ENCODE assay signal across 16 cellular contexts in the genomic region with DNA sequence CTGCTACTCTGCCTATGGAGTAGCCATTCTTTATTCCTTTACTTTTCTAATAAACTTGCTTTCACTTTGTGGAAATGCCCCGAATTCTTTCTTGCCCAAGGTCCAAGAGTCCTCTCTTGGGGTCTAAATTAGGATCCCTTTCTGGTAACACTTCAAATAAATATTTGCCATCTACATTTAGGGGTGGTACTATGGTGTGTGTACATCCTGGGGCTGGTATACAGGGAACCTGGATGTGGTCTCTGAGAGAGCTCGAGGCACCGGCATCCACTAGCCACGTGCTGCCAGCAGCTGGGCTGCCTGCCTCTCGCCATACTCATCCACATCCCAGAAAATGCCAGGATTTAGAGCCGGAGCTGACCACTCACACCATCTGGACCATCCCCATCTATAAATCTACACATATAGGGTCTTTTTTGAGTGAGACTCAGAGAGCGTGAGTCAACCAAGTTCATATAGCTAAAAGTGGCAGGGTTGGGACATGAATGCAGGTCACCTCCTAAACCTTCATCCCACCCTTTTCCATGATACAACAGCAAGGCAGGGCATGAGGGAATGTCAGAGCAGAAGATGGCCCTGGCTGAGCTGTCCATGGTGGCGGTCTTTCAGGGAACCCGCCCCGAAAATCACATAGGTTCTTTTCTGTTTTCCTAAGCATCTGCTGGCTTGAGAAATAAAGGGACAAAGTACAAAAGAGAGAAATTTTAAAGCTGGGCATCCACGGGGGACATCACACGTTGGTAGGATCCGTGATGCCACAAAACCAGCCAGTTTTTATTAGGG.
DNase-seq lines count a peak whose midpoint lies in the region; TF ChIP-seq lines count a peak whose summit lies in the region.
"Had no signal": no experiment of that assay in that cellular context is flagged by ENCODE, and none has a peak within 500 bp of the region (broad histone marks: within the 10 kb centered on the region; RNA-seq: fewer than 3 reads in every experiment).

No MANE protein-coding gene starts in this region.

- peaks cover 33% of the 10 kb centered on the region for H3K4me1 ChIP-seq in ACC112 (ENCODE audit: control insufficient read depth, insufficient read depth, low read length, unreplicated experiment)
- H3K4me1 ChIP-seq in HEK293 (ENCODE audit: control insufficient read depth, insufficient read depth, low read length) = no peaks in the 10 kb centered on the region
- peaks cover 62% of the 10 kb centered on the region for H3K4me1 ChIP-seq in SJSA1 (replicated peaks)
- peaks cover 24% of the 10 kb centered on the region for H3K4me1 ChIP-seq in mesenchymal stem cell (ENCODE audit: control insufficient read depth, insufficient read depth, low read depth, low read length)

- no peak overlapping the region for H2BK15ac ChIP-seq in mesenchymal stem cell (ENCODE audit: low read depth, poor library complexity, severe bottlenecking)

- POLR2A ChIA-PET in HEK293 (lab: Yijun Ruan, JAX) = no interaction called here

- H3K23ac ChIP-seq in mesenchymal stem cell (ENCODE audit: low read length in 2 of 2) = no peak overlapping the region

- H3K36me3 ChIP-seq in ACC112 (ENCODE audit: insufficient read depth, low read length) = no peaks in the 10 kb centered on the region
- H3K36me3 ChIP-seq in HEK293 (ENCODE audit: control insufficient read depth in 2 of 2, insufficient read depth in 1 of 2, low read length in 2 of 2) = no peaks in the 10 kb centered on the region
- peaks cover 4% of the 10 kb centered on the region; the same call in 1 of the 2 replicates for H3K36me3 ChIP-seq in SJSA1
- no peaks in the 10 kb centered on the region for H3K36me3 ChIP-seq in mesenchymal stem cell (ENCODE audit: control insufficient read depth in 1 of 2, insufficient read depth in 2 of 2, low read depth in 1 of 2, low read length in 2 of 2)

- H3K4me2 ChIP-seq in mesenchymal stem cell (ENCODE audit: low read length, poor library complexity, severe bottlenecking) = no peak overlapping the region

- peak overlapping the region; percentile 43 for H4K91ac ChIP-seq in mesenchymal stem cell (ENCODE audit: low read length)

- H4K8ac ChIP-seq in mesenchymal stem cell (ENCODE audit: low read length) = no peak overlapping the region

- 96% methylated on average over 13 of the region's 13 CpGs for WGBS in mesenchymal stem cell

- CTCF ChIA-PET in HEK293 (lab: Yijun Ruan, JAX) = no interaction called here

- H3K9me3 ChIP-seq in HEK293 (ENCODE audit: control insufficient read depth, insufficient read depth, low read depth, low read length) (no peaks in the 10 kb centered on the region), SJSA1 (replicated peaks) (peaks cover 6% of the 10 kb centered on the region), mesenchymal stem cell (ENCODE audit: control insufficient read depth, low read length) (no peaks in the 10 kb centered on the region)

- H3K79me1 ChIP-seq in mesenchymal stem cell (replicated peaks; ENCODE audit: low read length, poor library complexity, severe bottlenecking) = no peaks in the 10 kb centered on the region

- peak overlapping the region; percentile 8 for H2AK5ac ChIP-seq in mesenchymal stem cell (ENCODE audit: low read length, severe bottlenecking)

- no peak overlapping the region for H3K14ac ChIP-seq in mesenchymal stem cell (ENCODE audit: low read length in 2 of 2)

- H3K27me3 ChIP-seq in ACC112 (ENCODE audit: insufficient read depth, low read length) = no peaks in the 10 kb centered on the region
- H3K27me3 ChIP-seq in SJSA1 (replicated peaks) = no peaks in the 10 kb centered on the region
- H3K27me3 ChIP-seq in mesenchymal stem cell (ENCODE audit: control insufficient read depth in 1 of 2, insufficient read depth in 1 of 2, low read length in 2 of 2) = peaks cover 0 to 2% of the 10 kb centered on the region in 2 experiments

- no peak overlapping the region for H3K9ac ChIP-seq in mesenchymal stem cell (ENCODE audit: low read length)

- H3K27ac ChIP-seq in ACC112 (ENCODE audit: low read depth, low read length) = peak overlapping the region; percentile 16; the same call in 1 of the 2 replicates
- H3K27ac ChIP-seq in HEK293 (ENCODE audit: extremely low read depth, low read depth, low read length) = no peak overlapping the region
- peak overlapping the region; percentile 52 for H3K27ac ChIP-seq in SJSA1
- H3K27ac ChIP-seq in mesenchymal stem cell (ENCODE audit: low read length, poor library complexity, severe bottlenecking) = no peak overlapping the region
- H3K27ac ChIP-seq: C4-2B had no signal

- no peak for TF ChIP-seq CTCF in HEK293 (tag by site-specific recombination; IDR thresholded peaks at IDR 0.05)

- peak overlapping the region; percentile 85 to 90 for H2BK12ac ChIP-seq in mesenchymal stem cell (ENCODE audit: low read length in 2 of 2)

- H2BK120ac ChIP-seq in mesenchymal stem cell (ENCODE audit: low read depth, low read length) = no peak overlapping the region

- H2AFZ ChIP-seq in ACC112 (ENCODE audit: low read length, unreplicated experiment) (no peak overlapping the region), mesenchymal stem cell (ENCODE audit: low read depth, low read length) (no peak overlapping the region)

- DNase-seq in SJSA1 (ENCODE audit: low read depth in 1 of 2, low spot score in 2 of 2) = no peak
- no peak for DNase-seq in mesenchymal stem cell
- no peak for DNase-seq in NCI-H1694 (lab: John Stamatoyannopoulos, UW)
- no peak for DNase-seq in NCI-H1930 (lab: John Stamatoyannopoulos, UW)
- no peak for DNase-seq in T1000 (lab: John Stamatoyannopoulos, UW)
- DNase-seq: DND-41, H7, KBM-7, NCI-H1105 treated with DMSO at 0.1 percent for 48 hours, NCI-H1694 treated with DMSO at 0.1 percent for 48 hours, NCI-H345, NCI-H524 treated with DMSO at 0.1 percent for 48 hours, Right ventricle myocardium superior had no signal

- H2BK5ac ChIP-seq in mesenchymal stem cell (ENCODE audit: low read depth, low read length, poor library complexity, severe bottlenecking) = no peak overlapping the region

- no peaks in the 10 kb centered on the region for H3K79me2 ChIP-seq in ACC112 (ENCODE audit: control insufficient read depth, insufficient read depth, low read length, unreplicated experiment)

- peak overlapping the region in 1 of 2 experiments; percentile 68 for H3K4ac ChIP-seq in mesenchymal stem cell (ENCODE audit: low read depth in 1 of 2, low read length in 2 of 2)

- peak overlapping the region in 1 of 2 experiments; percentile 16 for H3K18ac ChIP-seq in mesenchymal stem cell (ENCODE audit: low read depth in 1 of 2, low read length in 2 of 2)

- H3K4me3 ChIP-seq in ACC112 (ENCODE audit: low read depth, low read length) (no peak overlapping the region), HEK293 (ENCODE audit: low read depth, low read length) (no peak overlapping the region), SJSA1 (no peak overlapping the region), mesenchymal stem cell (ENCODE audit: insufficient read depth in 1 of 2, low read depth in 1 of 2, low read length in 2 of 2) (no peak overlapping the region)

TF ChIP-seq in HEK293, 187 proteins besides CTCF, POLR2A, EP300 and RAD21:
- TF ChIP-seq KLF10 (tag by site-specific recombination; IDR thresholded peaks at IDR 0.05) = no peak
- TF ChIP-seq, protein P1, sequence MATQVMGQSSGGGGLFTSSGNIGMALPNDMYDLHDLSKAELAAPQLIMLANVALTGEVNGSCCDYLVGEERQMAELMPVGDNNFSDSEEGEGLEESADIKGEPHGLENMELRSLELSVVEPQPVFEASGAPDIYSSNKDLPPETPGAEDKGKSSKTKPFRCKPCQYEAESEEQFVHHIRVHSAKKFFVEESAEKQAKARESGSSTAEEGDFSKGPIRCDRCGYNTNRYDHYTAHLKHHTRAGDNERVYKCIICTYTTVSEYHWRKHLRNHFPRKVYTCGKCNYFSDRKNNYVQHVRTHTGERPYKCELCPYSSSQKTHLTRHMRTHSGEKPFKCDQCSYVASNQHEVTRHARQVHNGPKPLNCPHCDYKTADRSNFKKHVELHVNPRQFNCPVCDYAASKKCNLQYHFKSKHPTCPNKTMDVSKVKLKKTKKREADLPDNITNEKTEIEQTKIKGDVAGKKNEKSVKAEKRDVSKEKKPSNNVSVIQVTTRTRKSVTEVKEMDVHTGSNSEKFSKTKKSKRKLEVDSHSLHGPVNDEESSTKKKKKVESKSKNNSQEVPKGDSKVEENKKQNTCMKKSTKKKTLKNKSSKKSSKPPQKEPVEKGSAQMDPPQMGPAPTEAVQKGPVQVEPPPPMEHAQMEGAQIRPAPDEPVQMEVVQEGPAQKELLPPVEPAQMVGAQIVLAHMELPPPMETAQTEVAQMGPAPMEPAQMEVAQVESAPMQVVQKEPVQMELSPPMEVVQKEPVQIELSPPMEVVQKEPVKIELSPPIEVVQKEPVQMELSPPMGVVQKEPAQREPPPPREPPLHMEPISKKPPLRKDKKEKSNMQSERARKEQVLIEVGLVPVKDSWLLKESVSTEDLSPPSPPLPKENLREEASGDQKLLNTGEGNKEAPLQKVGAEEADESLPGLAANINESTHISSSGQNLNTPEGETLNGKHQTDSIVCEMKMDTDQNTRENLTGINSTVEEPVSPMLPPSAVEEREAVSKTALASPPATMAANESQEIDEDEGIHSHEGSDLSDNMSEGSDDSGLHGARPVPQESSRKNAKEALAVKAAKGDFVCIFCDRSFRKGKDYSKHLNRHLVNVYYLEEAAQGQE (tag by site-specific recombination; IDR thresholded peaks at IDR 0.05) = peak; percentile 89

Comparison
In these comparisons a context has a peak if more than half of its experiments do, and no peak if none do; other contexts are left out.
1. H3K27ac ChIP-seq: peak in ACC112 (single experiment) and SJSA1 (single experiment); none in HEK293 (single experiment) and mesenchymal stem cell (single experiment).